Comparison of ENCODE assay signal across 8 cellular contexts in genomic region chr7:136868496-136869005, GRCh38. TPM values are rescaled to one million over a fixed set of nuclear protein-coding genes. Genes with fewer than 3 reads are reported as not detected.
A peak's percentile ranks its signal among the peaks of the same experiment; 100 is the strongest.
DNase-seq lines count a peak whose midpoint lies in the region; ATAC-seq and TF ChIP-seq lines count a peak whose summit lies in the region.

Gene CHRM2 (plus strand): TSS chr7:136868652. CDS start chr7:137014866, 146,214 bp downstream.

- H3K9me3 ChIP-seq in HUES48 (ENCODE audit: control insufficient read depth, insufficient read depth, low read length) (no peaks in the 10 kb centered on the region), iPS DF 6.9 (ENCODE audit: control insufficient read depth, insufficient read depth, low read length) (no peaks in the 10 kb centered on the region), stomach (no peaks in the 10 kb centered on the region)

- no peak for ATAC-seq in HG02870 (IDR thresholded peaks at IDR 0.05; ENCODE audit: unreplicated experiment)
- ATAC-seq in GM21737 (IDR thresholded peaks at IDR 0.05; ENCODE audit: unreplicated experiment), result no peak

- WGBS in iPS DF 6.9 (ENCODE audit: insufficient coverage, insufficient read length), result no CpG with 5 or more reads among the region's 23 CpGs
- WGBS in stomach, 5 donors, result 2 to 4% (median 3%) methylated on average over 20 to 23 of the region's 23 CpGs

- H3K4me3 ChIP-seq in HUES48 (ENCODE audit: low read depth, low read length) (peak within 1 kb of the TSS; percentile 60), iPS DF 6.9 (ENCODE audit: low read length) (peak within 1 kb of the TSS; percentile 23; the same call in 1 of the 2 replicates), stomach (peak within 1 kb of the TSS; percentile 50 to 55 (median 52))

- H3K9ac ChIP-seq in HUES48 (ENCODE audit: low read depth, low read length), result no peak within 1 kb of the TSS

- TF ChIP-seq POLR2A in stomach (IDR thresholded peaks at IDR 0.05), result no peak

- TF ChIP-seq CTCF in stomach (IDR thresholded peaks at IDR 0.05), result no peak
- TF ChIP-seq CTCF in GM10266 (IDR thresholded peaks at IDR 0.05; ENCODE audit: control insufficient read depth, insufficient read depth, low read depth, missing control alignments), result no peak

- TF ChIP-seq EP300 in stomach (IDR thresholded peaks at IDR 0.05), result no peak

- H3K36me3 ChIP-seq in HUES48 (ENCODE audit: control insufficient read depth, insufficient read depth, low read length) (no peaks in the 10 kb centered on the region), iPS DF 6.9 (ENCODE audit: control insufficient read depth, insufficient read depth, low read length) (no peaks in the 10 kb centered on the region), stomach (no peaks in the 10 kb centered on the region)

- H3K4me1 ChIP-seq in HUES48 (ENCODE audit: control insufficient read depth, insufficient read depth, low read length) (peaks cover 27% of the 10 kb centered on the region), iPS DF 6.9 (ENCODE audit: control insufficient read depth, insufficient read depth, low read length) (peaks cover 3% of the 10 kb centered on the region; the same call in 1 of the 2 replicates), stomach (peaks cover 0 to 40% (median 34%) of the 10 kb centered on the region in 4 donors)

- H3K27ac ChIP-seq in HUES48 (ENCODE audit: low read depth, low read length), result no peak within 1 kb of the TSS
- H3K27ac ChIP-seq in iPS DF 6.9 (ENCODE audit: low read length), result no peak within 1 kb of the TSS
- H3K27ac ChIP-seq in stomach, result peak within 1 kb of the TSS in 4 of 5 donors; percentile 20 to 55 (median 48)

- intact Hi-C loops in stomach (cut with DNase I; ENCODE audit: low total_unique reads), result no loop called here

- peaks cover 73% of the 10 kb centered on the region for H3K27me3 ChIP-seq in HUES48 (ENCODE audit: control insufficient read depth, insufficient read depth, low read length)
- peaks cover 47% of the 10 kb centered on the region for H3K27me3 ChIP-seq in iPS DF 6.9 (ENCODE audit: control insufficient read depth, insufficient read depth, low read length)
- H3K27me3 ChIP-seq in stomach, result peaks cover 0 to 45% (median 35%) of the 10 kb centered on the region in 3 donors

- DNase-seq in astrocyte of the hippocampus (ENCODE audit: low read depth, low spot score) (peak; percentile 46), iPS DF 6.9 (ENCODE audit: low read depth, low spot score) (no peak), stomach (no peak), GM10266 (ENCODE audit: extremely low spot score) (no peak)
- DNase-seq in stimulated activated CD8-positive, alpha-beta memory T cell treated with anti-CD3 and anti-CD28 coated beads, Interleukin-4, amount 100 ng/mL, for 48 hours, result no peak

RNA-seq across cellular contexts. Expression of gene CHRM2, which starts in this region (rescaled TPM):
- total RNA-seq in stomach, result 10 to 100 TPM in 3 of 5 donors, 1 to 10 TPM in 2; 4.1 to 50.9 (median 17.5) TPM
- polyA plus RNA-seq in stomach, result 1 to 10 TPM in 1 of 3 donors, under 1 TPM in 1, not detected in 1; 0.19 to 1.7 TPM

Comparison
In these comparisons a context has a peak if more than half of its experiments do, and no peak if none do; other contexts are left out.
1. H3K27ac ChIP-seq: peak in stomach (4 of 5); none in HUES48 (single experiment) and iPS DF 6.9 (single experiment).
2. Peak in every context shown above with its lines, with median percentiles within 50 percentile points of each other: H3K4me3 ChIP-seq.